In genomic region chr20:35316086-35316485, GRCh38 we compare ENCODE assay signal across 22 cellular contexts. TPM values are rescaled to one million over a fixed set of nuclear protein-coding genes. Genes with fewer than 3 reads are reported as not detected.
DNase-seq lines count a peak whose midpoint lies in the region; ATAC-seq and TF ChIP-seq lines count a peak whose summit lies in the region.
"Had no signal": no experiment of that assay in that cellular context is flagged by ENCODE, and none has a peak within 500 bp of the region (broad histone marks: within the 10 kb centered on the region; RNA-seq: fewer than 3 reads in every experiment).

No MANE protein-coding gene starts in this region.

- H3K4me3 ChIP-seq in transverse colon, result no peak overlapping the region
- H3K4me3 ChIP-seq: esophagus muscularis mucosa, pancreas had no signal

- peaks cover 49% of the 10 kb centered on the region for H3K4me1 Mint-ChIP-seq in activated naive CD4-positive, alpha-beta T cell treated with anti-CD3 and anti-CD28 coated beads, Interleukin-2, amount 10 ng/mL, durations not matched to agents 7 days and 5 days
- peaks cover 58% of the 10 kb centered on the region for H3K4me1 Mint-ChIP-seq in activated T-helper 1 cell treated with anti-CD3 and anti-CD28 coated beads, Interleukin-12 subunit alpha, Interleukin-12 subunit beta, Interleukin-2, Interleukin-4 antibody, amounts not matched to agents 30 ng/mL and 10 ng/mL and 1 ng/mL, durations not matched to agents 14 hours and 24 hours and 36 hours (ENCODE audit: low read depth)
- peaks cover 33% of the 10 kb centered on the region for H3K4me1 Mint-ChIP-seq in T-helper 2 cell treated with Interferon-gamma antibody and Interleukin-4, amounts not matched to agents 5 μg/mL and 100 μg/mL, for 36 hours (ENCODE audit: low read depth)

- H3K27me3 Mint-ChIP-seq in activated naive CD4-positive, alpha-beta T cell treated with anti-CD3 and anti-CD28 coated beads, Interleukin-2, amount 10 ng/mL, durations not matched to agents 7 days and 5 days, result no peaks in the 10 kb centered on the region
- H3K27me3 Mint-ChIP-seq in activated T-helper 1 cell treated with anti-CD3 and anti-CD28 coated beads, Interleukin-12 subunit alpha, Interleukin-12 subunit beta, Interleukin-2, Interleukin-4 antibody, amounts not matched to agents 30 ng/mL and 10 ng/mL and 1 ng/mL, durations not matched to agents 14 hours and 24 hours and 36 hours (ENCODE audit: insufficient read depth), result no peaks in the 10 kb centered on the region
- no peaks in the 10 kb centered on the region for H3K27me3 Mint-ChIP-seq in T-helper 2 cell treated with Interferon-gamma antibody and Interleukin-4, amounts not matched to agents 5 μg/mL and 100 μg/mL, for 36 hours (ENCODE audit: low read depth)

- no peak for TF ChIP-seq POLR2A in transverse colon (IDR thresholded peaks at IDR 0.05)

- CTCF ChIA-PET in activated naive CD4-positive, alpha-beta T cell treated with anti-CD3 and anti-CD28 coated beads, Interleukin-2, amount 10 ng/mL, durations not matched to agents 7 days and 5 days (lab: Charles Lee), result no interaction called here

- TF ChIP-seq CTCF in transverse colon (IDR thresholded peaks at IDR 0.05), result no peak

- no peaks in the 10 kb centered on the region for H3K9me3 ChIP-seq in transverse colon
- H3K9me3 ChIP-seq: esophagus muscularis mucosa, pancreas had no signal

- no peak for ATAC-seq in activated naive CD4-positive, alpha-beta T cell treated with anti-CD3 and anti-CD28 coated beads, Interleukin-2, amount 50 U/mL, for 72 hours
- ATAC-seq in left lobe of liver (peak; percentile 20), HG02588 (IDR thresholded peaks at IDR 0.05; ENCODE audit: unreplicated experiment) (no peak)
- ATAC-seq: pancreas had no signal

- H3K4me1 ChIP-seq in transverse colon, result peaks cover 20 to 41% (median 34%) of the 10 kb centered on the region in 4 donors

- 85% methylated on average over 2 of the region's 2 CpGs; no CpG with 5 or more reads in 1 of the 2 donors for WGBS in transverse colon (ENCODE audit: low coverage in 1 of 2), 2 donors

- intact Hi-C loops in activated T-helper 1 cell treated with anti-CD3 and anti-CD28 coated beads, Interleukin-12 subunit alpha, Interleukin-12 subunit beta, Interleukin-2, Interleukin-4 antibody, amounts not matched to agents 30 ng/mL and 10 ng/mL and 1 ng/mL, durations not matched to agents 14 hours and 24 hours and 36 hours (cut with micrococcal nuclease), result no loop called here
- intact Hi-C loops in transverse colon (cut with DNase I; ENCODE audit: low total_unique reads), result no loop called here

- no peaks in the 10 kb centered on the region for H3K36me3 ChIP-seq in transverse colon

- no peak for TF ChIP-seq EP300 in transverse colon (IDR thresholded peaks at IDR 0.05; ENCODE audit: low read depth)

- no peaks in the 10 kb centered on the region for H3K9me3 Mint-ChIP-seq in activated naive CD4-positive, alpha-beta T cell treated with anti-CD3 and anti-CD28 coated beads, Interleukin-2, amount 50 U/mL, for 72 hours
- no peaks in the 10 kb centered on the region for H3K9me3 Mint-ChIP-seq in activated naive CD4-positive, alpha-beta T cell treated with anti-CD3 and anti-CD28 coated beads, Interleukin-2, amount 10 ng/mL, durations not matched to agents 7 days and 5 days
- no peaks in the 10 kb centered on the region for H3K9me3 Mint-ChIP-seq in activated T-helper 1 cell treated with anti-CD3 and anti-CD28 coated beads, Interleukin-12 subunit alpha, Interleukin-12 subunit beta, Interleukin-2, Interleukin-4 antibody, amounts not matched to agents 30 ng/mL and 10 ng/mL and 1 ng/mL, durations not matched to agents 14 hours and 24 hours and 36 hours
- H3K9me3 Mint-ChIP-seq in T-helper 2 cell treated with Interferon-gamma antibody and Interleukin-4, amounts not matched to agents 5 μg/mL and 100 μg/mL, for 36 hours, result no peaks in the 10 kb centered on the region

- H3K27me3 ChIP-seq in transverse colon, result no peaks in the 10 kb centered on the region
- H3K27me3 ChIP-seq: esophagus muscularis mucosa, pancreas had no signal

- peak overlapping the region; percentile 4 to 88 (median 83) for H3K27ac ChIP-seq in transverse colon
- H3K27ac ChIP-seq: esophagus muscularis mucosa, pancreas had no signal

- no peak for DNase-seq in activated naive CD4-positive, alpha-beta T cell treated with anti-CD3 and anti-CD28 coated beads, Interleukin-2, amount 50 U/mL, for 72 hours (ENCODE audit: low spot score in 2 of 2)
- no peak for DNase-seq in activated naive CD4-positive, alpha-beta T cell treated with anti-CD3 and anti-CD28 coated beads, Interleukin-2, amount 10 ng/mL, durations not matched to agents 7 days and 5 days
- no peak for DNase-seq in activated T-helper 1 cell treated with anti-CD3 and anti-CD28 coated beads, Interleukin-12 subunit alpha, Interleukin-12 subunit beta, Interleukin-2, Interleukin-4 antibody, amounts not matched to agents 30 ng/mL and 10 ng/mL and 1 ng/mL, durations not matched to agents 14 hours and 24 hours and 36 hours (ENCODE audit: low spot score)
- DNase-seq in left lobe of liver (ENCODE audit: low spot score) (no peak), transverse colon (no peak), anterior cingulate cortex (lab: John Stamatoyannopoulos, UW) (no peak)
- no peak for DNase-seq in T-helper 2 cell treated with Interferon-gamma antibody and Interleukin-4, amounts not matched to agents 5 μg/mL and 100 μg/mL, for 36 hours (ENCODE audit: low spot score)
- DNase-seq: activated CD4-positive, CD25-positive, alpha-beta regulatory T cell; activated CD8-positive, alpha-beta memory T cell treated with anti-CD3 and anti-CD28 coated beads, Interleukin-2, amount 50 U/mL, for 4 hours; activated naive CD4-positive, alpha-beta T cell treated with anti-CD3 and anti-CD28 coated beads, Interleukin-2, amount 50 U/mL, for 16 hours; NCI-H1417; NCI-H524 treated with DMSO at 0.1 percent for 48 hours; pancreas; Right ventricle myocardium superior; stimulated activated CD4-positive, alpha-beta T cell treated with anti-CD3 and anti-CD28 coated beads, Interleukin-2, amount 100 ng/mL, for 48 hours; T-helper 2 cell had no signal

- H3K27ac Mint-ChIP-seq in activated naive CD4-positive, alpha-beta T cell treated with anti-CD3 and anti-CD28 coated beads, Interleukin-2, amount 50 U/mL, for 72 hours, result peak overlapping the region; percentile 10 to 78
- H3K27ac Mint-ChIP-seq in activated naive CD4-positive, alpha-beta T cell treated with anti-CD3 and anti-CD28 coated beads, Interleukin-2, amount 10 ng/mL, durations not matched to agents 7 days and 5 days, result no peak overlapping the region
- peak overlapping the region; percentile 30 for H3K27ac Mint-ChIP-seq in activated T-helper 1 cell treated with anti-CD3 and anti-CD28 coated beads, Interleukin-12 subunit alpha, Interleukin-12 subunit beta, Interleukin-2, Interleukin-4 antibody, amounts not matched to agents 30 ng/mL and 10 ng/mL and 1 ng/mL, durations not matched to agents 14 hours and 24 hours and 36 hours
- H3K27ac Mint-ChIP-seq in T-helper 2 cell treated with Interferon-gamma antibody and Interleukin-4, amounts not matched to agents 5 μg/mL and 100 μg/mL, for 36 hours, result no peak overlapping the region

- peaks cover 4 to 6% of the 10 kb centered on the region in 2 donors for H3K36me3 Mint-ChIP-seq in activated naive CD4-positive, alpha-beta T cell treated with anti-CD3 and anti-CD28 coated beads, Interleukin-2, amount 50 U/mL, for 72 hours
- H3K36me3 Mint-ChIP-seq in activated naive CD4-positive, alpha-beta T cell treated with anti-CD3 and anti-CD28 coated beads, Interleukin-2, amount 10 ng/mL, durations not matched to agents 7 days and 5 days, result peaks cover 10% of the 10 kb centered on the region
- H3K36me3 Mint-ChIP-seq in activated T-helper 1 cell treated with anti-CD3 and anti-CD28 coated beads, Interleukin-12 subunit alpha, Interleukin-12 subunit beta, Interleukin-2, Interleukin-4 antibody, amounts not matched to agents 30 ng/mL and 10 ng/mL and 1 ng/mL, durations not matched to agents 14 hours and 24 hours and 36 hours (ENCODE audit: low read depth), result peaks cover 16% of the 10 kb centered on the region
- H3K36me3 Mint-ChIP-seq in T-helper 2 cell treated with Interferon-gamma antibody and Interleukin-4, amounts not matched to agents 5 μg/mL and 100 μg/mL, for 36 hours (ENCODE audit: low read depth), result peaks cover 11% of the 10 kb centered on the region

- H3K4me3 Mint-ChIP-seq in activated naive CD4-positive, alpha-beta T cell treated with anti-CD3 and anti-CD28 coated beads, Interleukin-2, amount 10 ng/mL, durations not matched to agents 7 days and 5 days, result no peak overlapping the region
- no peak overlapping the region for H3K4me3 Mint-ChIP-seq in activated T-helper 1 cell treated with anti-CD3 and anti-CD28 coated beads, Interleukin-12 subunit alpha, Interleukin-12 subunit beta, Interleukin-2, Interleukin-4 antibody, amounts not matched to agents 30 ng/mL and 10 ng/mL and 1 ng/mL, durations not matched to agents 14 hours and 24 hours and 36 hours
- no peak overlapping the region for H3K4me3 Mint-ChIP-seq in T-helper 2 cell treated with Interferon-gamma antibody and Interleukin-4, amounts not matched to agents 5 μg/mL and 100 μg/mL, for 36 hours

- in situ Hi-C loops in transverse colon (cut with MboI; ENCODE audit: low pct_ligation_motif_present in 1 of 4, low pct_unique_long_range_greater_than_20kb in 1 of 4, low sequenced_read_pairs in 3 of 4), result no loop called here

RNA-seq across cellular contexts. Expression of gene FAM83C, which starts 23.9 kb away (rescaled TPM):
- total RNA-seq in activated naive CD4-positive, alpha-beta T cell treated with anti-CD3 and anti-CD28 coated beads, Interleukin-2, amount 50 U/mL, for 72 hours, result not detected
- total RNA-seq in activated T-helper 1 cell treated with anti-CD3 and anti-CD28 coated beads, Interleukin-12 subunit alpha, Interleukin-12 subunit beta, Interleukin-2, Interleukin-4 antibody, amounts not matched to agents 30 ng/mL and 10 ng/mL and 1 ng/mL, durations not matched to agents 14 hours and 24 hours and 36 hours, result not detected in 2 replicates
- not detected for total RNA-seq in left lobe of liver
- total RNA-seq in transverse colon, result under 1 TPM in 1 of 4 donors, not detected in 3; 0.14 TPM
- total RNA-seq: Daoy, dermis microvascular lymphatic vessel endothelial cell, esophagus muscularis mucosa, glomerular endothelial cell, HT1080, pancreas, Right ventricle myocardium superior had no signal

RNA-seq across cellular contexts. Expression of gene EIF6, which starts 31.5 kb away (rescaled TPM):
- 100 to 1,000 TPM in 1 of 2 donors, 10 to 100 TPM in 1; 63.9 to 115 TPM for total RNA-seq in activated naive CD4-positive, alpha-beta T cell treated with anti-CD3 and anti-CD28 coated beads, Interleukin-2, amount 50 U/mL, for 72 hours
- 232 TPM in 2 replicates for total RNA-seq in activated T-helper 1 cell treated with anti-CD3 and anti-CD28 coated beads, Interleukin-12 subunit alpha, Interleukin-12 subunit beta, Interleukin-2, Interleukin-4 antibody, amounts not matched to agents 30 ng/mL and 10 ng/mL and 1 ng/mL, durations not matched to agents 14 hours and 24 hours and 36 hours
- 80.2 TPM for total RNA-seq in left lobe of liver
- total RNA-seq in transverse colon, result 100 to 1,000 TPM in 2 of 4 donors, 10 to 100 TPM in 2; 54.9 to 168 (median 100) TPM

RNA-seq across cellular contexts. Expression of gene MMP24OS, which starts 38.2 kb away (rescaled TPM):
- 10 to 100 TPM; 29.4 to 41.8 TPM for total RNA-seq in activated naive CD4-positive, alpha-beta T cell treated with anti-CD3 and anti-CD28 coated beads, Interleukin-2, amount 50 U/mL, for 72 hours
- total RNA-seq in activated T-helper 1 cell treated with anti-CD3 and anti-CD28 coated beads, Interleukin-12 subunit alpha, Interleukin-12 subunit beta, Interleukin-2, Interleukin-4 antibody, amounts not matched to agents 30 ng/mL and 10 ng/mL and 1 ng/mL, durations not matched to agents 14 hours and 24 hours and 36 hours, result 25.0 and 27.0 TPM in 2 replicates
- total RNA-seq in left lobe of liver (27.3 TPM), transverse colon (10 to 100 TPM; 32.4 to 81.1 (median 47.9) TPM)

Comparison
In these comparisons a context has a peak if more than half of its experiments do, and no peak if none do; other contexts are left out.
1. H3K27ac Mint-ChIP-seq: peak in activated naive CD4-positive, alpha-beta T cell treated with anti-CD3 and anti-CD28 coated beads, Interleukin-2, amount 50 U/mL, for 72 hours (2 of 2) and activated T-helper 1 cell treated with anti-CD3 and anti-CD28 coated beads, Interleukin-12 subunit alpha, Interleukin-12 subunit beta, Interleukin-2, Interleukin-4 antibody, amounts not matched to agents 30 ng/mL and 10 ng/mL and 1 ng/mL, durations not matched to agents 14 hours and 24 hours and 36 hours (single experiment); none in activated naive CD4-positive, alpha-beta T cell treated with anti-CD3 and anti-CD28 coated beads, Interleukin-2, amount 10 ng/mL, durations not matched to agents 7 days and 5 days (single experiment) and T-helper 2 cell treated with Interferon-gamma antibody and Interleukin-4, amounts not matched to agents 5 μg/mL and 100 μg/mL, for 36 hours (single experiment).